In the genomic region with DNA sequence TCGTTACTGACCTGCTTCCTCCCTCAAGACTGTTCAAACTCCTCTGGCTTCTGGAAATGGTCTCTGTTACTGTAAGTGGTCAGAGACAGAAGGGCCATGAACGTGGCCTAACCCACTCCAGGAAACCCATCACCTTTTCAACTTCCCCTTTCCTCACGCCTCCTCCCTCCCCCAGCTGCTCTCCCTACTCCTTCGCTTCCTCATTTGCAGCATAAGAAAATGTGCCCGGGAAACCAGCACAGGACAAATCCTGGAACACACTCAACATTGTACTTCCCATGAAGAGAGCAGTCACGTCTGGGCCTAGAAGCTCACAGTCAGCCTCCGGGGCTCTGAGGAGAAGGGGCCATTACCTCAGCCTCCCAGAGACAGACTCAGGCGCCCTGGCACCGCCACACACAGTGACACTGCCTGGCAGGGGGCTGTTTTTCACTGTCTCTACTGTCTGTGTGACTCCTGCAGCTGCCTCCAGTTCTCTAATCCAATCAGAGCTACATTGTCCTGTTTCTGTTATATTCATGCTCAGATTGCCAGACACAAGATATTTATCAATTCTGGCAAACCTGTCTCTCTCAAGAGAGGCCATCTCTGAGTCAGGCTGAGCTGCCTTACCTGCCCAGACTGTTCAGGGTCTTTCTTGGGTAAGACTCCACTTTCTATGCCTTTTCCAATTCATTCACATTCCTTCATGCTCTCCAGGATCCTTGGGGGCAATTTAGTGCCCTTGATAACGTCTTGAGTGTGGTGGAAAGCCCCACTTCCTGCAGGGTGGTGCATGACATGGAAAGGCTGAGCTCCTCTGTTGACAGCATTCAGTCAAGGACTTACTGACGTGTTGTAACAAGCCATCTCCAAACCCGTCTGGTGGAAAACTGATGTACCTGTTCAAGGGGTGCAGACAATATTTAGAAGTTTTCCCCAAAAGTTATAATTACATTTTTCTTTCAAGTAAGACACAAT, we compare ENCODE assay signal across 8 cellular contexts.
DNase-seq lines count a peak whose midpoint lies in the region; ATAC-seq and TF ChIP-seq lines count a peak whose summit lies in the region.

No MANE protein-coding gene starts in this region.

- no peaks in the 10 kb centered on the region for H3K27me3 Mint-ChIP-seq in activated T-cell treated with anti-CD3 and anti-CD28 coated beads, Interleukin-2, amount 50 U/mL, for 72 hours (ENCODE audit: low read depth)

- no peak overlapping the region for H3K27ac Mint-ChIP-seq in activated T-cell treated with anti-CD3 and anti-CD28 coated beads, Interleukin-2, amount 50 U/mL, for 72 hours

- no peaks in the 10 kb centered on the region for H3K36me3 ChIP-seq in mucosa of descending colon (ENCODE audit: low read depth)

- intact Hi-C loops in mucosa of descending colon (cut with DNase I, micrococcal nuclease) = no loop called here

- peak; percentile 91 for DNase-seq in CD1c-positive myeloid dendritic cell (ENCODE audit: extremely low spot score)
- peak; percentile 15 for DNase-seq in choroid plexus epithelial cell (ENCODE audit: low read depth)
- DNase-seq in mucosa of descending colon = peak; percentile 24 to 44 (median 38)
- no peak for DNase-seq in HuH-7 (ENCODE audit: low spot score)
- no peak for DNase-seq in activated T-cell treated with anti-CD3 and anti-CD28 coated beads, Interleukin-2, amount 50 U/mL, for 72 hours

- H3K4me1 Mint-ChIP-seq in activated T-cell treated with anti-CD3 and anti-CD28 coated beads, Interleukin-2, amount 50 U/mL, for 72 hours (ENCODE audit: low read depth) = peaks cover 41% of the 10 kb centered on the region

- H3K4me3 ChIP-seq in choroid plexus epithelial cell (ENCODE audit: low read depth, low read length) = no peak overlapping the region
- no peak overlapping the region for H3K4me3 ChIP-seq in mucosa of descending colon

- peaks cover 0 to 8% of the 10 kb centered on the region in 2 donors for H3K9me3 Mint-ChIP-seq in activated T-cell treated with anti-CD3 and anti-CD28 coated beads, Interleukin-2, amount 50 U/mL, for 72 hours

- ATAC-seq in HG03432 (IDR thresholded peaks at IDR 0.05; ENCODE audit: unreplicated experiment) (peak; percentile 56), mucosa of descending colon (peak; percentile 69), GM21381 (IDR thresholded peaks at IDR 0.05; ENCODE audit: unreplicated experiment) (no peak), GM19452 (IDR thresholded peaks at IDR 0.05; ENCODE audit: unreplicated experiment) (no peak)
- ATAC-seq in activated T-cell treated with anti-CD3 and anti-CD28 coated beads, Interleukin-2, amount 50 U/mL, for 72 hours (replicated peaks in 1 of 2) = no peak

- H3K4me1 ChIP-seq in mucosa of descending colon (ENCODE audit: low read depth) = no peaks in the 10 kb centered on the region

- no peak for TF ChIP-seq CTCF in choroid plexus epithelial cell (conservative IDR thresholded peaks at IDR 0.05; ENCODE audit: low read depth, low read length)
- TF ChIP-seq CTCF in mucosa of descending colon (IDR thresholded peaks at IDR 0.05) = no peak

- no peaks in the 10 kb centered on the region for H3K9me3 ChIP-seq in mucosa of descending colon

- no peak overlapping the region for H3K4me3 Mint-ChIP-seq in activated T-cell treated with anti-CD3 and anti-CD28 coated beads, Interleukin-2, amount 50 U/mL, for 72 hours

- H3K36me3 Mint-ChIP-seq in activated T-cell treated with anti-CD3 and anti-CD28 coated beads, Interleukin-2, amount 50 U/mL, for 72 hours (ENCODE audit: insufficient read depth in 2 of 2) = no peaks in the 10 kb centered on the region

Comparison
In these comparisons a context has a peak if more than half of its experiments do, and no peak if none do; other contexts are left out.
1. DNase-seq: peak in CD1c-positive myeloid dendritic cell (single experiment), choroid plexus epithelial cell (single experiment) and mucosa of descending colon (3 of 3); none in HuH-7 (single experiment) and activated T-cell treated with anti-CD3 and anti-CD28 coated beads, Interleukin-2, amount 50 U/mL, for 72 hours (0 of 2).
2. ATAC-seq: peak in HG03432 (single experiment) and mucosa of descending colon (single experiment); none in GM21381 (single experiment), GM19452 (single experiment) and activated T-cell treated with anti-CD3 and anti-CD28 coated beads, Interleukin-2, amount 50 U/mL, for 72 hours (0 of 2).